ENCODE assay signal across 9 cellular contexts in the genomic region with DNA sequence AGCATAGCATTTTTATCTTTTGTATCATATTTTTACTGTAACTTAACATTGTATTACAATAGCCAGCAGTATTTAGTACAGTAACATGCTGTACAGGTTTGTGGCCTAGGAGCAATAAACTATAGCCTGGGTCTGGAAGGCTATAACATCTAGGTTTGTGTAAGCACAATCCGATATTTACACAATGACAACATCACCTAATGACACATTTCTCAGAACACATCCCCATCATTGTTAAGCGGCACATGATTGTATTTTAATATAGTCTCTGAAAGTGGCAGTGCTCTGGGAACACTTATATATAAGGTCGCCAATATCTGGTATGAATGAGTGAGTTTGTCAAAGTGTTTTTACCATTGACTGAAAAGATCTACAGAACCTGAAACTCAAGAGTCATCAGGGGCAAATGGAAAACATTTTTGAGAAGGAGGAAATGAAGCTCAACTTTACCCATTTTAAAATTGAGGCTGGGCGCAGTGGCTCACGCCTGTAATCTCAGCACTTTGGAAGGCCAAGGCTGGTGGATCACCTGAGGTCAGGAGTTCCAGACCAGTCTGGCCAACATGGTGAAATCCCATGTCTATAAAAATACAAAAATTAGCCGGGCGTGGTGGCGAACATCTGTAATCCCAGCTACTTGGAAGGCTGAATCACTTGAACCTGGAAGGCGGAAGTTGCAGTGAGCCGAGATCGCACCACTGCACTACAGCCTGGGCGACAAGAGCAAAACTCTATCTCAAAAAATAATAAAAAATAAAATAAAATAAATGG. TPM values are rescaled to one million over a fixed set of nuclear protein-coding genes. Genes with fewer than 3 reads are reported as not detected.
DNase-seq lines count a peak whose midpoint lies in the region; ATAC-seq and TF ChIP-seq lines count a peak whose summit lies in the region.
"Had no signal": no experiment of that assay in that cellular context is flagged by ENCODE, and none has a peak within 500 bp of the region (broad histone marks: within the 10 kb centered on the region; RNA-seq: fewer than 3 reads in every experiment).

No MANE protein-coding gene starts in this region.

- peak; percentile 31 for ATAC-seq in GM21515 (IDR thresholded peaks at IDR 0.05; ENCODE audit: unreplicated experiment)
- peak; percentile 83 for ATAC-seq in esophagus mucosa
- ATAC-seq in GM18502 (IDR thresholded peaks at IDR 0.05; ENCODE audit: poor library complexity, unreplicated experiment) = no peak
- ATAC-seq in GM21576 (IDR thresholded peaks at IDR 0.05; ENCODE audit: unreplicated experiment) = no peak

- H3K27ac ChIP-seq in RWPE1 (peak overlapping the region; percentile 96), spleen (peak overlapping the region; percentile 76 to 91 (median 84)), A673 (ENCODE audit: low read depth, low read length, poor library complexity, severe bottlenecking) (no peak overlapping the region)
- H3K27ac ChIP-seq: cardiac muscle cell had no signal

- intact Hi-C loops in spleen (cut with DNase I; ENCODE audit: low total_unique reads) = no loop called here
- intact Hi-C loops in A673 (cut with micrococcal nuclease; ENCODE audit: unreplicated experiment) = no loop called here

- H3K4me3 ChIP-seq in spleen (peak overlapping the region in 2 of 8 donors; percentile 20 to 44), A673 (ENCODE audit: low read depth, low read length, poor library complexity, severe bottlenecking) (no peak overlapping the region)
- H3K4me3 ChIP-seq: cardiac muscle cell had no signal

- 54 to 67% (median 61%) methylated on average over 12 of the region's 12 CpGs for WGBS in spleen, 5 donors

- DNase-seq in RWPE1 (ENCODE audit: low spot score) (no peak), spleen (no peak), HT-29 (ENCODE audit: low spot score) (no peak), A673 (ENCODE audit: low spot score) (no peak)

- H3K36me3 ChIP-seq in spleen = no peaks in the 10 kb centered on the region
- no peaks in the 10 kb centered on the region for H3K36me3 ChIP-seq in A673 (ENCODE audit: insufficient read depth, low read length, poor library complexity, severe bottlenecking)
- H3K36me3 ChIP-seq: cardiac muscle cell had no signal

- CTCF ChIA-PET in RWPE1 (lab: Yijun Ruan, JAX) = no interaction called here
- CTCF ChIA-PET in A673 (lab: Charles Lee) = no interaction called here

- no peak for TF ChIP-seq CTCF in RWPE1 (conservative IDR thresholded peaks at IDR 0.05; ENCODE audit: low read depth)
- TF ChIP-seq CTCF in spleen (IDR thresholded peaks at IDR 0.05 in 8 of 11, conservative IDR thresholded peaks at IDR 0.05 in 3 of 11) = no peak
- no peak for TF ChIP-seq CTCF in A673 (conservative IDR thresholded peaks at IDR 0.05; ENCODE audit: low read depth, low read length)

- H3K27me3 ChIP-seq in spleen (replicated peaks in 1 of 7) (no peaks in the 10 kb centered on the region), A673 (replicated peaks; ENCODE audit: insufficient read depth, low read depth, low read length, poor library complexity) (no peaks in the 10 kb centered on the region)
- H3K27me3 ChIP-seq: cardiac muscle cell had no signal

- no peak for TF ChIP-seq POLR2A in spleen (IDR thresholded peaks at IDR 0.05)

- BruUV-seq in A673 (replicated peaks; lab: Mats Ljungman, UMichigan) = no TSS peak

- POLR2A ChIA-PET in RWPE1 (lab: Yijun Ruan, JAX; ENCODE audit: low non-redundant PET) (no interaction called here), A673 (lab: Charles Lee; ENCODE audit: low non-redundant PET) (no interaction called here)

- no peaks in the 10 kb centered on the region for H3K9me3 ChIP-seq in spleen
- no peaks in the 10 kb centered on the region for H3K9me3 ChIP-seq in A673 (ENCODE audit: low read depth, low read length, poor library complexity, severe bottlenecking)

- H3K4me1 ChIP-seq in spleen (peaks cover 8 to 68% (median 36%) of the 10 kb centered on the region in 6 donors), A673 (ENCODE audit: insufficient read depth, low read length, poor library complexity, severe bottlenecking) (peaks cover 6% of the 10 kb centered on the region)

RNA-seq across cellular contexts. Expression of a gene that starts 38.8 kb away (rescaled TPM):
- 40.2 TPM for total RNA-seq in esophagus mucosa
- total RNA-seq in spleen = 100 to 1,000 TPM in 3 of 7 donors, 10 to 100 TPM in 4; 62.0 to 156 (median 95.6) TPM
- polyA plus RNA-seq in spleen = 10 to 100 TPM; 19.5 to 27.5 (median 19.6) TPM
- 14.8 and 14.9 TPM in 2 replicates for total RNA-seq in HT-29 (2014; rRNA removed; shearing (Covaris generic))
- not detected in 2 replicates for total RNA-seq in A673 (2021)
- total RNA-seq: cardiac muscle cell had no signal
- polyA plus RNA-seq: cardiac muscle cell had no signal

Comparison
In these comparisons a context has a peak if more than half of its experiments do, and no peak if none do; other contexts are left out.
1. ATAC-seq: peak in GM21515 (single experiment) and esophagus mucosa (single experiment); none in GM18502 (single experiment) and GM21576 (single experiment).
2. RNA of a gene that starts 38.8 kb away (total RNA-seq): 62.0 to 156 TPM in spleen, 40.2 TPM in esophagus mucosa (single experiment) and 14.8 to 14.9 TPM in HT-29; not detected in A673; every median in the first group is over 10 times any median in the second.